In the genomic region with DNA sequence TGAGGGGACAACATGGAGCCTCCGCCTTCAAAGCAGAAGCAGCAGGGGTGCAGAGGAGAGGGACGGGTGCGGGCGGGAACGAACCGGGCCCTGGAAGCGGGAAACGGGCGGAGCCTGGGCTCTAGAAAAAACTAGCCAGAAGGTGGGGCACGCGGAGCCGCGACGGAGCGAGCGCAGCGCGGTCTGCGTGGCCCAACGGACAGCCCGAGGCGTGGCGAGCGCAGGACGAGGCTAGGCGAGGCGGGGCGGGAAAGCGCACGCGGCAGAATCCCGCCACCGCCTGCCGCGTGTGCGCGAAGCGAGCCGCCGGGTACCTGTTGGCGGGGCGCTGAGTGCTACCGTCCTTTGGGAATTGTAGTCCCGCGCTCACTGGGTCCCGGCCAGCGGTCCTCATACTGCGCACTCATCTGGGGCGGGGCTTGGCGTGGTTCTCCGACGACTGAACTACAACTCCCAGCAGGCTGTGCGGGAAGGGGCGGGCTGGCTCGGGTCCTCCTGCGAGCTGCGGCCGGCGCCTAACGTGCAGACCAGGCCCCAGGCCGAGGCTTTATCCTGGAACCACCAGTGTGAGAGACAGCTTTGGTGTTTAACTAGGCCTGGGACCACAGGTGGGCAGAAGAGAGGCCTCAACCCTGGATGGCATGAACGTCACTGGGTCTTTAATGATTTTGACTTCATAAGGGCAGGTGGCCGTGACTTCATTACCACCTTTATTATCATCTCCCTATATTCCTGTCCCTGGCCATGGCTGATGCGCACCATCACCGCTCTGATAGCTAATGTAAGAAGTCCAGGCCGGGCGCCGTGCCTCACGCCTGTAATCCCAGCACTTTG, we compare ENCODE assay signal across 8 cellular contexts. TPM values are rescaled to one million over a fixed set of nuclear protein-coding genes. Genes with fewer than 3 reads are reported as not detected.
DNase-seq lines count a peak whose midpoint lies in the region; TF ChIP-seq lines count a peak whose summit lies in the region.

A gene with protein sequence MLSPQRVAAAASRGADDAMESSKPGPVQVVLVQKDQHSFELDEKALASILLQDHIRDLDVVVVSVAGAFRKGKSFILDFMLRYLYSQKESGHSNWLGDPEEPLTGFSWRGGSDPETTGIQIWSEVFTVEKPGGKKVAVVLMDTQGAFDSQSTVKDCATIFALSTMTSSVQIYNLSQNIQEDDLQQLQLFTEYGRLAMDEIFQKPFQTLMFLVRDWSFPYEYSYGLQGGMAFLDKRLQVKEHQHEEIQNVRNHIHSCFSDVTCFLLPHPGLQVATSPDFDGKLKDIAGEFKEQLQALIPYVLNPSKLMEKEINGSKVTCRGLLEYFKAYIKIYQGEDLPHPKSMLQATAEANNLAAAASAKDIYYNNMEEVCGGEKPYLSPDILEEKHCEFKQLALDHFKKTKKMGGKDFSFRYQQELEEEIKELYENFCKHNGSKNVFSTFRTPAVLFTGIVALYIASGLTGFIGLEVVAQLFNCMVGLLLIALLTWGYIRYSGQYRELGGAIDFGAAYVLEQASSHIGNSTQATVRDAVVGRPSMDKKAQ (minus strand): TSS at position 55 of the 834 bp plus-strand sequence. CDS start 41 bp downstream, at position 14.

- peak within 1 kb of the TSS; percentile 74 to 85 for H3K27ac ChIP-seq in SK-N-SH (ENCODE audit: low read depth in 2 of 2, low read length in 1 of 2)
- H3K27ac ChIP-seq in substantia nigra (ENCODE audit: low read depth, low read length, poor library complexity, severe bottlenecking), result peak within 1 kb of the TSS; percentile 94

- DNase-seq in GM03348 (ENCODE audit: low spot score) (peak; percentile 93), HFF-Myc (ENCODE audit: extremely low read depth, low read depth) (peak; percentile 87), MV-4-11 (lab: John Stamatoyannopoulos, UW) (peak; percentile 94), SK-N-SH (peak; percentile 97), germinal center (ENCODE audit: low spot score) (peak; percentile 96), non-pigmented ciliary epithelial cell (ENCODE audit: low read depth) (peak; percentile 75), substantia nigra (lab: John Stamatoyannopoulos, UW) (peak; percentile 75 to 98 (median 94))
- peak; percentile 97 for DNase-seq in activated naive CD4-positive, alpha-beta T cell treated with anti-CD3 and anti-CD28 coated beads, Interleukin-2, amount 50 U/mL, for 16 hours

- no peak for TF ChIP-seq RAD21 in SK-N-SH (IDR thresholded peaks at IDR 0.05; ENCODE audit: low read length)

- CTCF ChIA-PET in SK-N-SH (lab: Yijun Ruan, JAX), result interaction anchor here (0.6 to 4.2 kb wide), 21 partner anchors 9 to 192 kb away, joined by 3 to 31 read pairs (median 4); a partner anchor contains a TSS

- peak within 1 kb of the TSS; percentile 83; the same call in 1 of the 2 replicates for H2AFZ ChIP-seq in SK-N-SH (ENCODE audit: low read depth)

- peaks cover 47% of the 10 kb centered on the region for H3F3A ChIP-seq in SK-N-SH (replicated peaks; ENCODE audit: insufficient read depth)

- TF ChIP-seq CTCF in HFF-Myc (IDR thresholded peaks at IDR 0.05; ENCODE audit: low read depth, low read length, missing control alignments) (no peak), SK-N-SH (IDR thresholded peaks at IDR 0.05) (no peak)

- H3K4me1 ChIP-seq in SK-N-SH (ENCODE audit: control insufficient read depth in 1 of 2, insufficient read depth in 2 of 2, low read depth in 1 of 2, low read length in 1 of 2), result peaks cover 3 to 32% of the 10 kb centered on the region in 2 experiments

- H3K9me2 ChIP-seq in SK-N-SH, result no peaks in the 10 kb centered on the region

- H3K4me3 ChIP-seq in HFF-Myc (replicated peaks; ENCODE audit: low read depth, low read length) (peak within 1 kb of the TSS; percentile 48), SK-N-SH (ENCODE audit: low read depth in 2 of 2, low read length in 1 of 2) (peak within 1 kb of the TSS; percentile 59 to 79)

- TF ChIP-seq EP300 in SK-N-SH (IDR thresholded peaks at IDR 0.05; ENCODE audit: borderline replicate concordance in 1 of 2, low read depth in 1 of 2, low read length in 1 of 2), result no peak

- H3K4me2 ChIP-seq in SK-N-SH, result peak within 1 kb of the TSS; percentile 90

- POLR2A ChIA-PET in SK-N-SH (lab: Yijun Ruan, JAX), result interaction anchor here (0.6 to 2.3 kb wide), 3 partner anchors 10 to 97 kb away, joined by 3 to 24 read pairs (median 3); a partner anchor contains a TSS

- no peaks in the 10 kb centered on the region for H3K27me3 ChIP-seq in SK-N-SH (ENCODE audit: insufficient read depth)

- WGBS in SK-N-SH (ENCODE audit: low lambda C conversion rate), result 87% methylated on average over 9 of the region's 69 CpGs

- H4K20me1 ChIP-seq in SK-N-SH (ENCODE audit: insufficient read depth), result peaks cover 17% of the 10 kb centered on the region

- peak within 1 kb of the TSS; percentile 97 for H3K9ac ChIP-seq in SK-N-SH

- H3K9me3 ChIP-seq in SK-N-SH, result no peaks in the 10 kb centered on the region

- H3K79me2 ChIP-seq in SK-N-SH (ENCODE audit: insufficient read depth), result peaks cover 41% of the 10 kb centered on the region

- peaks cover 0 to 7% of the 10 kb centered on the region in 2 experiments for H3K36me3 ChIP-seq in SK-N-SH (replicated peaks in 1 of 2; ENCODE audit: control insufficient read depth in 1 of 2, insufficient read depth in 2 of 2, low read length in 1 of 2)

TF ChIP-seq in SK-N-SH, 30 proteins besides CTCF, POLR2A, EP300 and RAD21 (continues in another document):
- TF ChIP-seq NFIC (IDR thresholded peaks at IDR 0.05; ENCODE audit: borderline replicate concordance), result no peak
- no peak for TF ChIP-seq FOXM1 (IDR thresholded peaks at IDR 0.05; ENCODE audit: low read depth)
- TF ChIP-seq TEAD4 (IDR thresholded peaks at IDR 0.05; ENCODE audit: borderline replicate concordance, insufficient read depth), result no peak
- TF ChIP-seq MXI1 (IDR thresholded peaks at IDR 0.05; ENCODE audit: low read depth, low read length), result peak; percentile 75
- TF ChIP-seq, protein P1, sequence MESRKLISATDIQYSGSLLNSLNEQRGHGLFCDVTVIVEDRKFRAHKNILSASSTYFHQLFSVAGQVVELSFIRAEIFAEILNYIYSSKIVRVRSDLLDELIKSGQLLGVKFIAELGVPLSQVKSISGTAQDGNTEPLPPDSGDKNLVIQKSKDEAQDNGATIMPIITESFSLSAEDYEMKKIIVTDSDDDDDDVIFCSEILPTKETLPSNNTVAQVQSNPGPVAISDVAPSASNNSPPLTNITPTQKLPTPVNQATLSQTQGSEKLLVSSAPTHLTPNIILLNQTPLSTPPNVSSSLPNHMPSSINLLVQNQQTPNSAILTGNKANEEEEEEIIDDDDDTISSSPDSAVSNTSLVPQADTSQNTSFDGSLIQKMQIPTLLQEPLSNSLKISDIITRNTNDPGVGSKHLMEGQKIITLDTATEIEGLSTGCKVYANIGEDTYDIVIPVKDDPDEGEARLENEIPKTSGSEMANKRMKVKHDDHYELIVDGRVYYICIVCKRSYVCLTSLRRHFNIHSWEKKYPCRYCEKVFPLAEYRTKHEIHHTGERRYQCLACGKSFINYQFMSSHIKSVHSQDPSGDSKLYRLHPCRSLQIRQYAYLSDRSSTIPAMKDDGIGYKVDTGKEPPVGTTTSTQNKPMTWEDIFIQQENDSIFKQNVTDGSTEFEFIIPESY (IDR thresholded peaks at IDR 0.05; ENCODE audit: borderline replicate concordance, low read depth), result no peak
- no peak for TF ChIP-seq GABPA (IDR thresholded peaks at IDR 0.05; ENCODE audit: low read depth)
- TF ChIP-seq, protein P2, sequence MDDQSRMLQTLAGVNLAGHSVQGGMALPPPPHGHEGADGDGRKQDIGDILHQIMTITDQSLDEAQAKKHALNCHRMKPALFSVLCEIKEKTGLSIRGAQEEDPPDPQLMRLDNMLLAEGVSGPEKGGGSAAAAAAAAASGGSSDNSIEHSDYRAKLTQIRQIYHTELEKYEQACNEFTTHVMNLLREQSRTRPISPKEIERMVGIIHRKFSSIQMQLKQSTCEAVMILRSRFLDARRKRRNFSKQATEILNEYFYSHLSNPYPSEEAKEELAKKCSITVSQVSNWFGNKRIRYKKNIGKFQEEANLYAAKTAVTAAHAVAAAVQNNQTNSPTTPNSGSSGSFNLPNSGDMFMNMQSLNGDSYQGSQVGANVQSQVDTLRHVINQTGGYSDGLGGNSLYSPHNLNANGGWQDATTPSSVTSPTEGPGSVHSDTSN (IDR thresholded peaks at IDR 0.05), result no peak
- TF ChIP-seq YY1 (IDR thresholded peaks at IDR 0.05; ENCODE audit: low read depth), result peak; percentile 7; the same call in 1 of the 2 replicates
- TF ChIP-seq CHD2 (IDR thresholded peaks at IDR 0.05; ENCODE audit: low read length, partially characterized antibody), result peak; percentile 75
- no peak for TF ChIP-seq FOSL2 (IDR thresholded peaks at IDR 0.05; ENCODE audit: borderline replicate concordance, low read depth)
- TF ChIP-seq TAF1 (IDR thresholded peaks at IDR 0.05; ENCODE audit: borderline replicate concordance, low read depth, low read length), result 0 out of 2 replicates have a peak, but pooled peaks have one; percentile 36
- TF ChIP-seq RXRA (IDR thresholded peaks at IDR 0.05; ENCODE audit: borderline replicate concordance, low read depth), result no peak
- no peak for TF ChIP-seq SMC3 (IDR thresholded peaks at IDR 0.05; ENCODE audit: low read depth, low read length)

RNA-seq across cellular contexts. Expression of the gene that starts here (rescaled TPM):
- polyA plus RNA-seq in SK-N-SH (2012; rRNA removed), result 13.1 and 17.8 TPM in 2 replicates
- 16.4 and 17.8 TPM in 2 replicates for polyA plus RNA-seq in SK-N-SH (2012; cell fraction: cytosol; rRNA removed)
- polyA plus RNA-seq in SK-N-SH (2012; cell fraction: nucleus; rRNA removed), result 10.0 and 12.4 TPM in 2 replicates

Comparison
In these comparisons a context has a peak if more than half of its experiments do, and no peak if none do; other contexts are left out.
1. Peak in every context shown above with its lines: DNase-seq, H3K4me3 ChIP-seq and H3K27ac ChIP-seq.